ENCODE assay signal across 2 cellular contexts in the genomic region with DNA sequence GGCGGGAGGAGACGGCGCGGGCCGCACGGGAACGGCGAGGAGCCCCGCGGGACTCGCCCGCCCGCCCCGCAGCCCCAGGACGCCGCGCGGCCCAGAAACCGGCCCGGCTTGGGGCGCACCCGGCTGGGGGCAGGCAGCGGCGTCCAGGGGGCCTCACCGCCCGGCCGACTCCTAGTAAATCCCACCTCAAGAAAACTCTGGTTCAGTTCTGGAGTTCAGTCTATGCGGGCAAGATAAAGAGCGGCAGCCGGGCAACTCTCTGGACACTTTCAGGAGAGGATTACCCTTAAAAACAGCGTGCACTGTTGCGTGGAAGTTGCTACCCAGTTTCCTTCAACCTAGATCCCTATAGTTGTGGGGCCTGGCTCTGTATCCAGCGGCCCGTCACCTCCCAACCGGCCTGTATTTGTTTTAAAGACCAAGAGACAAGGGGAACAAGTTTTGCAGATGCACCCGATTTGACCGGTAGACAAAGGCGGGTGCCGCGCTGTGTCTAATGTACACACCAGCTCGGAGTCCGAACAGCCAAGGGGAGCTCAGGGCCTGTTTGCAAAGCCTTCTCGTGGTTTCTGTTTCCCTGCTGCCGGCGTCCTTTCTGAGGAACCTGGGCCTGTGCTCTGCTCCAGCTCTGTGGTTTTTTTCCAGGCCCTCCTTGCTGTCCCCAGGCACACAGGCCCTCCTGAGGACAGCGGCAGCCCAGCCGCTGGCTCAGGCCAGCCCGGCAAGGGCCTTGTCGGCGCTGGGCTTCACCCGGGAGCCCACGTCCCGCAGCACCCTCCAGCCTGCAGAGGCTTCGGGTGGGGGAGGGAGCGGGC.
TF ChIP-seq lines count a peak whose summit lies in the region.

No MANE protein-coding gene starts in this region.

TF ChIP-seq in A549, 52 proteins besides CTCF, POLR2A, EP300 and RAD21 (continued from another document):
- no peak for TF ChIP-seq ZNF302 (CRISPR knock-in tag; IDR thresholded peaks at IDR 0.05)
- TF ChIP-seq RCOR1 (IDR thresholded peaks at IDR 0.05; ENCODE audit: low read depth, low read length): no peak
- no peak for TF ChIP-seq HEYL (CRISPR knock-in tag; IDR thresholded peaks at IDR 0.05)
- TF ChIP-seq, protein P1, sequence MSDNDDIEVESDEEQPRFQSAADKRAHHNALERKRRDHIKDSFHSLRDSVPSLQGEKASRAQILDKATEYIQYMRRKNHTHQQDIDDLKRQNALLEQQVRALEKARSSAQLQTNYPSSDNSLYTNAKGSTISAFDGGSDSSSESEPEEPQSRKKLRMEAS (IDR thresholded peaks at IDR 0.05): no peak
- TF ChIP-seq ZFP36 (IDR thresholded peaks at IDR 0.05; ENCODE audit: borderline replicate concordance, partially characterized antibody): no peak
- TF ChIP-seq HOXB13 (CRISPR knock-in tag; IDR thresholded peaks at IDR 0.05; ENCODE audit: low read depth): no peak
- no peak for TF ChIP-seq CHD4 (IDR thresholded peaks at IDR 0.05; ENCODE audit: borderline replicate concordance)
- TF ChIP-seq RNF2 (IDR thresholded peaks at IDR 0.05; ENCODE audit: borderline replicate concordance, low read depth): no peak
- TF ChIP-seq POLR2AphosphoS2 (conservative IDR thresholded peaks at IDR 0.05; ENCODE audit: low read length): no peak
- no peak for TF ChIP-seq CEBPB (IDR thresholded peaks at IDR 0.05)
- no peak for TF ChIP-seq NR3C1 (IDR thresholded peaks at IDR 0.05)
- TF ChIP-seq PHF8 (IDR thresholded peaks at IDR 0.05; ENCODE audit: borderline replicate concordance, low read depth): no peak
- TF ChIP-seq, protein P2, sequence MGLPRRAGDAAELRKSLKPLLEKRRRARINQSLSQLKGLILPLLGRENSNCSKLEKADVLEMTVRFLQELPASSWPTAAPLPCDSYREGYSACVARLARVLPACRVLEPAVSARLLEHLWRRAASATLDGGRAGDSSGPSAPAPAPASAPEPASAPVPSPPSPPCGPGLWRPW (IDR thresholded peaks at IDR 0.05): no peak
- TF ChIP-seq HDAC2 (IDR thresholded peaks at IDR 0.05): no peak
- TF ChIP-seq FOXS1 (CRISPR knock-in tag; IDR thresholded peaks at IDR 0.05): no peak

TF ChIP-seq in GM23338, 12 proteins besides CTCF, POLR2A, EP300 and RAD21:
- TF ChIP-seq ETS1 (IDR thresholded peaks at IDR 0.05): no peak
- TF ChIP-seq STAT1 (IDR thresholded peaks at IDR 0.05; ENCODE audit: unreplicated experiment): no peak
- TF ChIP-seq EZH2 (IDR thresholded peaks at IDR 0.05; ENCODE audit: low read depth, unreplicated experiment): peak; percentile 100
- TF ChIP-seq ZNF331 (CRISPR knock-in tag; IDR thresholded peaks at IDR 0.05; ENCODE audit: low read depth): no peak
- TF ChIP-seq JUNB (IDR thresholded peaks at IDR 0.05; ENCODE audit: unreplicated experiment): no peak
- no peak for TF ChIP-seq ZNF114 (CRISPR knock-in tag; IDR thresholded peaks at IDR 0.05)
- no peak for TF ChIP-seq REST (IDR thresholded peaks at IDR 0.05; ENCODE audit: unreplicated experiment)
- TF ChIP-seq NANOG (IDR thresholded peaks at IDR 0.05; ENCODE audit: borderline replicate concordance): no peak
- peak; percentile 62 for TF ChIP-seq EZH2phosphoT487 (IDR thresholded peaks at IDR 0.05; ENCODE audit: unreplicated experiment)
